1 cellular context compared by ENCODE assay signal in the genomic region with DNA sequence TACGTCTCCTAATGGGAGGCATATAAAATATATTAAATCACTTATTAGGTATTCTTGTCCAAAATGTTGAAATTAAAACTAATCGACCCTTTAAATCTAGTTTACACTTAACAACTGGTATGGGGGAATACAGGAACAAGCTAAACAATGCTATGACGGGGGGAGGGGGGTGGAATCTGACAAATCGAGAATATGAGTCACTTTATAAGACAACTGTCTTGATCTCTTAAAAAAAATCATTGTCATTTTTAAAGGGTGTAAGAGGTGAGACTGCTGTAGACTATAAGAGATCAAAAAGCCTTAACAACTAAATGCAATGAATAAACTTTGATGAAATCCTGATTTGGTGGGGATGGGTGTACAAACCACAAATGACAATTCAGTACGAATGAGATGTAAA.
TF ChIP-seq lines count a peak whose summit lies in the region.

No MANE protein-coding gene starts in this region.

TF ChIP-seq in endothelial cell of umbilical vein, 7 proteins besides CTCF, POLR2A, EP300 and RAD21:
- TF ChIP-seq POLR2AphosphoS5 (IDR thresholded peaks at IDR 0.05; ENCODE audit: insufficient read depth, low read depth, low read length) (no peak), MYC (IDR thresholded peaks at IDR 0.05; ENCODE audit: low read depth, low read length) (no peak), JUN (IDR thresholded peaks at IDR 0.05; ENCODE audit: borderline replicate concordance, insufficient read depth, insufficient read length, low read depth) (no peak), GATA2 (IDR thresholded peaks at IDR 0.05; ENCODE audit: insufficient read depth, insufficient read length, low read depth, low read length) (no peak), MAX (IDR thresholded peaks at IDR 0.05; ENCODE audit: insufficient read depth, insufficient read length) (no peak), FOS (IDR thresholded peaks at IDR 0.05; ENCODE audit: borderline replicate concordance, insufficient read depth, low read length) (no peak), EZH2 (IDR thresholded peaks at IDR 0.05; ENCODE audit: borderline replicate concordance, low read depth, low read length, severe bottlenecking) (no peak)
